In genomic region chr20:661474-662288, GRCh38 we compare ENCODE assay signal across 22 cellular contexts. TPM values are rescaled to one million over a fixed set of nuclear protein-coding genes. Genes with fewer than 3 reads are reported as not detected.
DNase-seq lines count a peak whose midpoint lies in the region; ATAC-seq, FAIRE-seq and TF ChIP-seq lines count a peak whose summit lies in the region.
"Had no signal": no experiment of that assay in that cellular context is flagged by ENCODE, and none has a peak within 500 bp of the region (broad histone marks: within the 10 kb centered on the region; RNA-seq: fewer than 3 reads in every experiment).

No MANE protein-coding gene starts in this region.

- TF ChIP-seq EP300 in HepG2 (IDR thresholded peaks at IDR 0.05; ENCODE audit: low read depth in 2 of 2, low read length in 2 of 2) (no peak), HepG2 (CRISPR knock-in tag; IDR thresholded peaks at IDR 0.05; ENCODE audit: borderline replicate concordance) (no peak), K562 (IDR thresholded peaks at IDR 0.05; ENCODE audit: low read length) (no peak)

- peak; percentile 76 for ATAC-seq in HepG2
- ATAC-seq in right lobe of liver: no peak
- no peak for ATAC-seq in K562
- ATAC-seq in HG02588 (IDR thresholded peaks at IDR 0.05; ENCODE audit: unreplicated experiment): no peak

- DNase-seq in HepG2 (ENCODE audit: low spot score) (no peak), right lobe of liver (no peak), K562 (ENCODE audit: extremely low read depth in 1 of 4, low spot score in 3 of 4) (no peak), left kidney (ENCODE audit: low read depth, low spot score) (peak; percentile 35), type B pancreatic cell (ENCODE audit: extremely low spot score, unreplicated experiment) (no peak), CD14-positive monocyte (ENCODE audit: low spot score) (no peak), NCI-H82 (lab: John Stamatoyannopoulos, UW) (no peak)
- DNase-seq: ACHN; activated CD4-positive, alpha-beta T cell treated with anti-CD3 and anti-CD28 coated beads, Interleukin-2, amount 10 ng/mL, durations not matched to agents 24 days and 14 days; activated naive CD4-positive, alpha-beta T cell treated with anti-CD3 and anti-CD28 coated beads, Interleukin-2, amount 10 ng/mL, durations not matched to agents 7 days and 5 days; cortex of kidney; glutamatergic neuron; KBM-7; NCI-H1092; NCI-H2107; NCI-H774; Peyer's patch had no signal

- H3K9me1 ChIP-seq in K562 (ENCODE audit: control insufficient read depth, insufficient read depth, low read length): no peaks in the 10 kb centered on the region

- no peak overlapping the region for H3K4me3 Mint-ChIP-seq in type B pancreatic cell
- peak overlapping the region in 1 of 2 donors; percentile 81 for H3K4me3 Mint-ChIP-seq in CD14-positive monocyte
- H3K4me3 Mint-ChIP-seq: activated CD4-positive, alpha-beta T cell treated with anti-CD3 and anti-CD28 coated beads, Interleukin-2, amount 10 ng/mL, durations not matched to agents 24 days and 14 days; activated naive CD4-positive, alpha-beta T cell treated with anti-CD3 and anti-CD28 coated beads, Interleukin-2, amount 10 ng/mL, durations not matched to agents 7 days and 5 days had no signal

- peak overlapping the region; percentile 92 for H3K27ac Mint-ChIP-seq in type B pancreatic cell
- H3K27ac Mint-ChIP-seq in CD14-positive monocyte: peak overlapping the region in 3 of 7 donors; percentile 88 to 96 (median 96)
- H3K27ac Mint-ChIP-seq: activated CD4-positive, alpha-beta T cell treated with anti-CD3 and anti-CD28 coated beads, Interleukin-2, amount 10 ng/mL, durations not matched to agents 24 days and 14 days had no signal

- H3K27me3 Mint-ChIP-seq in type B pancreatic cell (peaks cover 57% of the 10 kb centered on the region), CD14-positive monocyte (ENCODE audit: low read depth in 3 of 3) (peaks cover 36 to 47% (median 47%) of the 10 kb centered on the region in 3 donors)

- in situ Hi-C loops in HepG2 (cut with HindIII; ENCODE audit: extremely low pct_ligation_motif_present, low pct_unique_long_range_greater_than_20kb) (no loop called here), K562 (cut with MboI) (no loop called here)

- H3K9me3 ChIP-seq in HepG2 (ENCODE audit: low read length): no peaks in the 10 kb centered on the region
- no peaks in the 10 kb centered on the region for H3K9me3 ChIP-seq in right lobe of liver
- H3K9me3 ChIP-seq in K562 (replicated peaks; ENCODE audit: control insufficient read depth, insufficient read depth, low read depth, low read length): no peaks in the 10 kb centered on the region
- H3K9me3 ChIP-seq: Peyer's patch, right atrium auricular region had no signal

- WGBS in HepG2 (ENCODE audit: low lambda C conversion rate): 29% methylated on average over 30 of the region's 30 CpGs
- 34% methylated on average over 7 of the region's 30 CpGs for WGBS in right lobe of liver (ENCODE audit: insufficient coverage, low coverage, low lambda C conversion rate, missing lambda C conversion rate)
- 78% methylated on average over 6 of the region's 30 CpGs for WGBS in K562 (ENCODE audit: insufficient coverage, low coverage, missing lambda C conversion rate)

- H2AFZ ChIP-seq in HepG2 (ENCODE audit: low read length) (no peak overlapping the region), K562 (ENCODE audit: low read depth, low read length) (no peak overlapping the region)

- H3K27ac ChIP-seq in HepG2 (ENCODE audit: extremely low read length, insufficient read depth, low read length): no peak overlapping the region
- H3K27ac ChIP-seq in right lobe of liver: no peak overlapping the region
- peak overlapping the region; percentile 53; the same call in 1 of the 3 replicates for H3K27ac ChIP-seq in K562 (ENCODE audit: extremely low read depth, low read depth, low read length)
- H3K27ac ChIP-seq: Peyer's patch, right atrium auricular region had no signal

- peak; percentile 43 for TF ChIP-seq CTCF in HepG2 (CRISPR knock-in tag; IDR thresholded peaks at IDR 0.05)
- no peak for TF ChIP-seq CTCF in right lobe of liver (IDR thresholded peaks at IDR 0.05)
- TF ChIP-seq CTCF in K562 (IDR thresholded peaks at IDR 0.05 in 2 of 3, conservative IDR thresholded peaks at IDR 0.05 in 1 of 3; ENCODE audit: insufficient read depth in 2 of 3, low read depth in 1 of 3, low read length in 3 of 3): no peak
- no peak for TF ChIP-seq CTCF in type B pancreatic cell (conservative IDR thresholded peaks at IDR 0.05)
- TF ChIP-seq CTCF in CD14-positive monocyte (IDR thresholded peaks at IDR 0.05): no peak

- peaks cover 21% of the 10 kb centered on the region for H3K4me1 ChIP-seq in HepG2 (ENCODE audit: insufficient read depth, low read length)
- no peaks in the 10 kb centered on the region for H3K4me1 ChIP-seq in right lobe of liver
- peaks cover 16 to 17% of the 10 kb centered on the region in 2 experiments for H3K4me1 ChIP-seq in K562 (replicated peaks in 1 of 2; ENCODE audit: control insufficient read depth in 2 of 2, insufficient read depth in 2 of 2, low read length in 2 of 2)

- no peaks in the 10 kb centered on the region for H3K9me3 Mint-ChIP-seq in type B pancreatic cell
- peaks cover 0 to 16% (median 10%) of the 10 kb centered on the region in 7 donors for H3K9me3 Mint-ChIP-seq in CD14-positive monocyte
- H3K9me3 Mint-ChIP-seq: activated CD4-positive, alpha-beta T cell treated with anti-CD3 and anti-CD28 coated beads, Interleukin-2, amount 10 ng/mL, durations not matched to agents 24 days and 14 days; activated naive CD4-positive, alpha-beta T cell treated with anti-CD3 and anti-CD28 coated beads, Interleukin-2, amount 10 ng/mL, durations not matched to agents 7 days and 5 days had no signal

- no TSS peak for BruUV-seq in HepG2 (replicated peaks; lab: Mats Ljungman, UMichigan)
- BruUV-seq in K562 (replicated peaks; lab: Mats Ljungman, UMichigan): no TSS peak

- H3K4me2 ChIP-seq in HepG2 (ENCODE audit: low read depth, low read length): peak overlapping the region; percentile 76
- H3K4me2 ChIP-seq in K562 (ENCODE audit: insufficient read depth, low read length): no peak overlapping the region

- H3K79me2 ChIP-seq in HepG2 (ENCODE audit: insufficient read depth, low read length) (no peaks in the 10 kb centered on the region), K562 (ENCODE audit: control insufficient read depth, insufficient read depth, low read length) (no peaks in the 10 kb centered on the region)

- H3K36me3 ChIP-seq in HepG2 (replicated peaks in 1 of 2; ENCODE audit: control insufficient read depth in 1 of 2, insufficient read depth in 2 of 2, low read length in 2 of 2) (no peaks in the 10 kb centered on the region), right lobe of liver (no peaks in the 10 kb centered on the region), K562 (ENCODE audit: control insufficient read depth, insufficient read depth, low read length) (no peaks in the 10 kb centered on the region)
- H3K36me3 ChIP-seq: Peyer's patch, right atrium auricular region had no signal

- TF ChIP-seq RAD21 in HepG2 (CRISPR knock-in tag; IDR thresholded peaks at IDR 0.05): no peak
- TF ChIP-seq RAD21 in K562 (CRISPR knock-in tag; conservative IDR thresholded peaks at IDR 0.05 in 1 of 2, IDR thresholded peaks at IDR 0.05 in 1 of 2): no peak

- H3K4me1 Mint-ChIP-seq in type B pancreatic cell (ENCODE audit: unreplicated experiment) (peaks cover 17% of the 10 kb centered on the region), CD14-positive monocyte (peaks cover 58% of the 10 kb centered on the region)

- H3K36me3 Mint-ChIP-seq in type B pancreatic cell (no peaks in the 10 kb centered on the region), CD14-positive monocyte (peaks cover 8 to 11% of the 10 kb centered on the region in 2 donors)
- H3K36me3 Mint-ChIP-seq: activated naive CD4-positive, alpha-beta T cell treated with anti-CD3 and anti-CD28 coated beads, Interleukin-2, amount 10 ng/mL, durations not matched to agents 7 days and 5 days had no signal

- no peak for FAIRE-seq in HepG2 (lab: Jason Lieb, UNC)
- no peak for FAIRE-seq in K562 (lab: Jason Lieb, UNC)
- FAIRE-seq: urothelium cell line had no signal

- CTCF ChIA-PET in HepG2 (lab: Yijun Ruan, JAX; ENCODE audit: low intra/inter-chr PET ratio, low total read pairs) (interaction anchor here (1.1 kb wide), 1 partner anchor 9 kb away, joined by 3 read pairs; no protein-coding TSS in a partner anchor), K562 (lab: Yijun Ruan, JAX; ENCODE audit: low intra/inter-chr PET ratio) (no interaction called here)

- peak overlapping the region in 2 of 3 experiments; percentile 28 to 60; a peak in 3 of 6 replicates for H3K4me3 ChIP-seq in HepG2 (replicated peaks in 1 of 3; ENCODE audit: insufficient read depth in 1 of 3, low read depth in 2 of 3, low read length in 3 of 3)
- no peak overlapping the region for H3K4me3 ChIP-seq in right lobe of liver
- H3K4me3 ChIP-seq in K562: no peak overlapping the region
- H3K4me3 ChIP-seq: Peyer's patch, right atrium auricular region had no signal

- H4K20me1 ChIP-seq in HepG2 (ENCODE audit: insufficient read depth, low read length): no peaks in the 10 kb centered on the region
- no peaks in the 10 kb centered on the region for H4K20me1 ChIP-seq in K562 (replicated peaks; ENCODE audit: control insufficient read depth, insufficient read depth, low read length)

- H3K27me3 ChIP-seq in HepG2 (ENCODE audit: control insufficient read depth in 1 of 2, insufficient read depth in 2 of 2, low read length in 2 of 2) (peaks cover 13 to 89% of the 10 kb centered on the region in 2 experiments; a peak in 4 of 5 replicates), right lobe of liver (peaks cover 0 to 19% of the 10 kb centered on the region in 2 donors), K562 (ENCODE audit: control insufficient read depth in 2 of 2, insufficient read depth in 2 of 2, low read length in 2 of 2) (no peaks in the 10 kb centered on the region)

- intact Hi-C loops in HepG2 (cut with micrococcal nuclease; ENCODE audit: unreplicated experiment): no loop called here
- intact Hi-C loops in right lobe of liver (cut with DNase I): loop anchor here (10.0 kb wide), 1 partner anchor 97 kb away; no protein-coding TSS in a partner anchor
- intact Hi-C loops in K562 (cut with micrococcal nuclease): no loop called here
- intact Hi-C loops in CD14-positive monocyte (cut with micrococcal nuclease): no loop called here

- POLR2A ChIA-PET in HepG2 (lab: Yijun Ruan, JAX) (no interaction called here), K562 (lab: Yijun Ruan, JAX) (no interaction called here)

- TF ChIP-seq POLR2A in HepG2 (IDR thresholded peaks at IDR 0.05; ENCODE audit: insufficient read depth in 1 of 2, low read depth in 2 of 2, low read length in 2 of 2) (no peak), right lobe of liver (IDR thresholded peaks at IDR 0.05) (no peak), K562 (conservative IDR thresholded peaks at IDR 0.05) (no peak)

- no peak overlapping the region for H3K9ac ChIP-seq in HepG2 (ENCODE audit: insufficient read depth, low read depth, low read length)
- peak overlapping the region; percentile 34 to 55; a peak in 1 of 4 replicates for H3K9ac ChIP-seq in K562 (ENCODE audit: insufficient read depth in 1 of 2, low read depth in 2 of 2, low read length in 2 of 2)

RNA-seq across cellular contexts. Expression of gene SRXN1, which starts 8.7 kb away (rescaled TPM):
- 87.7 and 98.2 TPM in 2 replicates for total RNA-seq in HepG2 (2016; rRNA removed; fragmentation: Illumina TruSeq; extraction: Trizol)
- total RNA-seq in HepG2 (2016; cell fraction: cytosol; rRNA removed; fragmentation: Illumina TruSeq; extraction: Trizol; ENCODE audit: low read depth): 26.2 and 26.7 TPM in 2 replicates
- total RNA-seq in HepG2 (2016; cell fraction: insoluble cytoplasmic fraction; rRNA removed; fragmentation: Illumina TruSeq; extraction: Trizol): 85.6 and 95.5 TPM in 2 replicates
- total RNA-seq in HepG2 (2016; cell fraction: membrane; rRNA removed; fragmentation: Illumina TruSeq; extraction: Trizol): 86.8 and 92.3 TPM in 2 replicates
- total RNA-seq in HepG2 (2016; cell fraction: nucleus; rRNA removed; fragmentation: Illumina TruSeq; extraction: Trizol): 37.3 and 40.4 TPM in 2 replicates
- 29.9 and 41.3 TPM in 2 replicates for polyA plus RNA-seq in HepG2 (2011; rRNA removed)
- 26.1 and 37.8 TPM in 2 replicates for polyA plus RNA-seq in HepG2 (2011; cell fraction: cytosol; rRNA removed)
- 10.4 and 16.8 TPM in 2 replicates for polyA plus RNA-seq in HepG2 (2011; cell fraction: nucleus; rRNA removed)
- 39.7 and 59.3 TPM in 2 replicates for polyA plus RNA-seq in HepG2 (2012)
- polyA plus RNA-seq in HepG2 (2016; cell fraction: cytosol; fragmentation: Illumina TruSeq; extraction: Trizol; ENCODE audit: low read depth): 18.8 and 21.5 TPM in 2 replicates
- polyA plus RNA-seq in HepG2 (2016; cell fraction: insoluble cytoplasmic fraction; fragmentation: Illumina TruSeq; extraction: Trizol; ENCODE audit: low read depth): 78.8 and 84.6 TPM in 2 replicates
- polyA plus RNA-seq in HepG2 (2016; cell fraction: membrane; fragmentation: Illumina TruSeq; extraction: Trizol; ENCODE audit: low read depth): 49.8 and 51.3 TPM in 2 replicates
- 53.3 and 55.5 TPM in 2 replicates for polyA plus RNA-seq in HepG2 (2016; cell fraction: nucleus; fragmentation: Illumina TruSeq; extraction: Trizol; ENCODE audit: insufficient read depth, low read depth)
- 29.6 and 43.5 TPM in 2 replicates for polyA minus RNA-seq in HepG2 (2011; rRNA and poly(A)+ RNA removed; ENCODE audit: low replicate concordance)
- 17.1 and 26.2 TPM in 2 replicates for polyA minus RNA-seq in HepG2 (2011; cell fraction: cytosol; rRNA and poly(A)+ RNA removed)
- polyA minus RNA-seq in HepG2 (2011; cell fraction: nucleus; rRNA and poly(A)+ RNA removed): 8.4 and 15.7 TPM in 2 replicates
- 100 to 1,000 TPM in 2 of 6 experiments, 10 to 100 TPM in 4; 14.4 to 166 (median 46.0) TPM for total RNA-seq in right lobe of liver
- total RNA-seq in K562 (2011; cell fraction: chromatin; rRNA removed; ENCODE audit: low replicate concordance): 10.6 and 14.9 TPM in 2 replicates
- total RNA-seq in K562 (2011; cell fraction: nucleolus; rRNA removed): 10.3 TPM in 2 replicates
- 13.3 and 13.4 TPM in 2 replicates for total RNA-seq in K562 (2011; cell fraction: nucleoplasm; rRNA removed)
- total RNA-seq in K562 (2014; rRNA removed): 21.6 and 26.7 TPM in 2 replicates
- 29.1 TPM in 2 replicates for total RNA-seq in K562 (2014; rRNA removed; fragmentation: Illumina TruSeq; extraction: Trizol)
- 20.2 and 20.6 TPM in 2 replicates for total RNA-seq in K562 (2015; rRNA removed; fragmentation: Illumina TruSeq; extraction: Trizol)
- 23.2 and 27.9 TPM in 2 replicates for total RNA-seq in K562 (2021)
- polyA plus RNA-seq in K562 (2011; rRNA removed): 35.4 and 36.4 TPM in 2 replicates
- 23.6 and 26.3 TPM in 2 replicates for polyA plus RNA-seq in K562 (2011; cell fraction: cytosol; rRNA removed)
- 10.0 and 12.8 TPM in 2 replicates for polyA plus RNA-seq in K562 (2011; cell fraction: nucleus; rRNA removed)
- polyA plus RNA-seq in K562 (2012): 17.8 and 21.0 TPM in 2 replicates
- 33.9 and 34.1 TPM in 2 replicates for polyA plus RNA-seq in K562 (2014; fragmentation: Illumina TruSeq; extraction: Trizol)
- polyA plus RNA-seq in K562 (2014; fragmentation: Nextera tagmentation; extraction: Ambion mirVana): 1 to 10 TPM; 6.8 to 8.4 TPM
- polyA plus RNA-seq in K562 (2014; rRNA removed): 19.4 and 24.4 TPM in 2 replicates
- polyA minus RNA-seq in K562 (2011; rRNA and poly(A)+ RNA removed): 29.0 and 30.3 TPM in 2 replicates
- polyA minus RNA-seq in K562 (2011; cell fraction: cytosol; rRNA and poly(A)+ RNA removed): 17.8 and 18.5 TPM in 2 replicates
- polyA minus RNA-seq in K562 (2011; cell fraction: nucleus; rRNA and poly(A)+ RNA removed): 4.0 and 6.7 TPM in 2 replicates
- total RNA-seq in type B pancreatic cell (ENCODE audit: low replicate concordance): 16.3 and 25.4 TPM in 2 replicates
- 10 to 100 TPM; 56.6 to 62.4 TPM for polyA plus RNA-seq in CD14-positive monocyte

RNA-seq across cellular contexts. Expression of gene SCRT2, which starts 13.9 kb away (rescaled TPM):
- total RNA-seq in HepG2 (2016; rRNA removed; fragmentation: Illumina TruSeq; extraction: Trizol): not detected in 2 replicates
- not detected in 2 replicates for total RNA-seq in HepG2 (2016; cell fraction: cytosol; rRNA removed; fragmentation: Illumina TruSeq; extraction: Trizol; ENCODE audit: low read depth)
- not detected in 2 replicates for total RNA-seq in HepG2 (2016; cell fraction: insoluble cytoplasmic fraction; rRNA removed; fragmentation: Illumina TruSeq; extraction: Trizol)
- not detected in 2 replicates for total RNA-seq in HepG2 (2016; cell fraction: membrane; rRNA removed; fragmentation: Illumina TruSeq; extraction: Trizol)
- total RNA-seq in HepG2 (2016; cell fraction: nucleus; rRNA removed; fragmentation: Illumina TruSeq; extraction: Trizol): not detected in 2 replicates
- polyA plus RNA-seq in HepG2 (2011; rRNA removed): not detected in 2 replicates
- polyA plus RNA-seq in HepG2 (2011; cell fraction: cytosol; rRNA removed): not detected in 2 replicates
- not detected in 2 replicates for polyA plus RNA-seq in HepG2 (2011; cell fraction: nucleus; rRNA removed)
- not detected in 2 replicates for polyA plus RNA-seq in HepG2 (2012)
- not detected in 2 replicates for polyA plus RNA-seq in HepG2 (2016; cell fraction: cytosol; fragmentation: Illumina TruSeq; extraction: Trizol; ENCODE audit: low read depth)
- not detected in 2 replicates for polyA plus RNA-seq in HepG2 (2016; cell fraction: insoluble cytoplasmic fraction; fragmentation: Illumina TruSeq; extraction: Trizol; ENCODE audit: low read depth)
- polyA plus RNA-seq in HepG2 (2016; cell fraction: membrane; fragmentation: Illumina TruSeq; extraction: Trizol; ENCODE audit: low read depth): not detected in 2 replicates
- polyA plus RNA-seq in HepG2 (2016; cell fraction: nucleus; fragmentation: Illumina TruSeq; extraction: Trizol; ENCODE audit: insufficient read depth, low read depth): not detected in 2 replicates
- not detected in 2 replicates for polyA minus RNA-seq in HepG2 (2011; rRNA and poly(A)+ RNA removed; ENCODE audit: low replicate concordance)
- polyA minus RNA-seq in HepG2 (2011; cell fraction: cytosol; rRNA and poly(A)+ RNA removed): not detected in 2 replicates
- polyA minus RNA-seq in HepG2 (2011; cell fraction: nucleus; rRNA and poly(A)+ RNA removed): not detected in 2 replicates
- total RNA-seq in right lobe of liver: not detected
- total RNA-seq in K562 (2011; cell fraction: chromatin; rRNA removed; ENCODE audit: low replicate concordance): 0.18 and 0.37 TPM in 2 replicates
- 0.26 and 0.50 TPM in 2 replicates for total RNA-seq in K562 (2011; cell fraction: nucleolus; rRNA removed)
- 0.29 and 0.99 TPM in 2 replicates for total RNA-seq in K562 (2011; cell fraction: nucleoplasm; rRNA removed)
- 0.04 and 0.05 TPM in 2 replicates for total RNA-seq in K562 (2014; rRNA removed)
- 0.04 TPM in 1 of 2 replicates, not detected in the other for total RNA-seq in K562 (2014; rRNA removed; fragmentation: Illumina TruSeq; extraction: Trizol)
- 0.07 and 0.19 TPM in 2 replicates for total RNA-seq in K562 (2015; rRNA removed; fragmentation: Illumina TruSeq; extraction: Trizol)
- total RNA-seq in K562 (2021): 0.47 and 0.75 TPM in 2 replicates
- polyA plus RNA-seq in K562 (2011; rRNA removed): 0.12 and 0.13 TPM in 2 replicates
- polyA plus RNA-seq in K562 (2011; cell fraction: cytosol; rRNA removed): 0.10 and 0.63 TPM in 2 replicates
- polyA plus RNA-seq in K562 (2011; cell fraction: nucleus; rRNA removed): 0.91 and 4.1 TPM in 2 replicates
- 0.19 and 0.48 TPM in 2 replicates for polyA plus RNA-seq in K562 (2012)
- 0.30 and 0.36 TPM in 2 replicates for polyA plus RNA-seq in K562 (2014; fragmentation: Illumina TruSeq; extraction: Trizol)
- not detected for polyA plus RNA-seq in K562 (2014; fragmentation: Nextera tagmentation; extraction: Ambion mirVana)
- 0.19 and 0.34 TPM in 2 replicates for polyA plus RNA-seq in K562 (2014; rRNA removed)
- polyA minus RNA-seq in K562 (2011; rRNA and poly(A)+ RNA removed): 0.12 and 0.25 TPM in 2 replicates
- 0.64 and 1.2 TPM in 2 replicates for polyA minus RNA-seq in K562 (2011; cell fraction: cytosol; rRNA and poly(A)+ RNA removed)
- 0.44 and 2.2 TPM in 2 replicates for polyA minus RNA-seq in K562 (2011; cell fraction: nucleus; rRNA and poly(A)+ RNA removed)
- 0.36 TPM in 1 of 2 replicates, not detected in the other for total RNA-seq in type B pancreatic cell (ENCODE audit: low replicate concordance)
- polyA plus RNA-seq in CD14-positive monocyte: not detected
- total RNA-seq: activated CD4-positive, alpha-beta T cell treated with anti-CD3 and anti-CD28 coated beads, Interleukin-2, amount 10 ng/mL, durations not matched to agents 24 days and 14 days; mesenteric fat pad; Peyer's patch; right atrium auricular region had no signal
- polyA plus RNA-seq: esophagus had no signal

RNA-seq across cellular contexts. Expression of gene TCF15, which starts 51.6 kb away (rescaled TPM):
- total RNA-seq in HepG2 (2016; rRNA removed; fragmentation: Illumina TruSeq; extraction: Trizol): not detected in 2 replicates
- not detected in 2 replicates for total RNA-seq in HepG2 (2016; cell fraction: cytosol; rRNA removed; fragmentation: Illumina TruSeq; extraction: Trizol; ENCODE audit: low read depth)
- not detected in 2 replicates for total RNA-seq in HepG2 (2016; cell fraction: insoluble cytoplasmic fraction; rRNA removed; fragmentation: Illumina TruSeq; extraction: Trizol)
- total RNA-seq in HepG2 (2016; cell fraction: membrane; rRNA removed; fragmentation: Illumina TruSeq; extraction: Trizol): not detected in 2 replicates
- not detected in 2 replicates for total RNA-seq in HepG2 (2016; cell fraction: nucleus; rRNA removed; fragmentation: Illumina TruSeq; extraction: Trizol)
- not detected in 2 replicates for polyA plus RNA-seq in HepG2 (2011; rRNA removed)
- polyA plus RNA-seq in HepG2 (2011; cell fraction: cytosol; rRNA removed): not detected in 2 replicates
- not detected in 2 replicates for polyA plus RNA-seq in HepG2 (2011; cell fraction: nucleus; rRNA removed)
- polyA plus RNA-seq in HepG2 (2012): not detected in 2 replicates
- not detected in 2 replicates for polyA plus RNA-seq in HepG2 (2016; cell fraction: cytosol; fragmentation: Illumina TruSeq; extraction: Trizol; ENCODE audit: low read depth)
- polyA plus RNA-seq in HepG2 (2016; cell fraction: insoluble cytoplasmic fraction; fragmentation: Illumina TruSeq; extraction: Trizol; ENCODE audit: low read depth): not detected in 2 replicates
- polyA plus RNA-seq in HepG2 (2016; cell fraction: membrane; fragmentation: Illumina TruSeq; extraction: Trizol; ENCODE audit: low read depth): not detected in 2 replicates
- polyA plus RNA-seq in HepG2 (2016; cell fraction: nucleus; fragmentation: Illumina TruSeq; extraction: Trizol; ENCODE audit: insufficient read depth, low read depth): not detected in 2 replicates
- not detected in 2 replicates for polyA minus RNA-seq in HepG2 (2011; rRNA and poly(A)+ RNA removed; ENCODE audit: low replicate concordance)
- not detected in 2 replicates for polyA minus RNA-seq in HepG2 (2011; cell fraction: cytosol; rRNA and poly(A)+ RNA removed)
- not detected in 2 replicates for polyA minus RNA-seq in HepG2 (2011; cell fraction: nucleus; rRNA and poly(A)+ RNA removed)
- under 1 TPM in 1 of 6 experiments, not detected in 5; 0.33 TPM for total RNA-seq in right lobe of liver
- 0.79 and 1.6 TPM in 2 replicates for total RNA-seq in K562 (2011; cell fraction: chromatin; rRNA removed; ENCODE audit: low replicate concordance)
- 1.6 and 2.0 TPM in 2 replicates for total RNA-seq in K562 (2011; cell fraction: nucleolus; rRNA removed)
- total RNA-seq in K562 (2011; cell fraction: nucleoplasm; rRNA removed): 1.6 and 1.8 TPM in 2 replicates
- 2.3 and 4.4 TPM in 2 replicates for total RNA-seq in K562 (2014; rRNA removed)
- total RNA-seq in K562 (2014; rRNA removed; fragmentation: Illumina TruSeq; extraction: Trizol): 0.96 and 1.2 TPM in 2 replicates
- 1.2 and 2.0 TPM in 2 replicates for total RNA-seq in K562 (2015; rRNA removed; fragmentation: Illumina TruSeq; extraction: Trizol)
- total RNA-seq in K562 (2021): 3.8 and 5.0 TPM in 2 replicates
- 0.93 and 1.7 TPM in 2 replicates for polyA plus RNA-seq in K562 (2011; rRNA removed)
- 1.8 and 4.0 TPM in 2 replicates for polyA plus RNA-seq in K562 (2011; cell fraction: cytosol; rRNA removed)
- 2.4 and 2.7 TPM in 2 replicates for polyA plus RNA-seq in K562 (2011; cell fraction: nucleus; rRNA removed)
- polyA plus RNA-seq in K562 (2012): 2.4 and 2.8 TPM in 2 replicates
- polyA plus RNA-seq in K562 (2014; fragmentation: Illumina TruSeq; extraction: Trizol): 0.62 and 0.98 TPM in 2 replicates
- polyA plus RNA-seq in K562 (2014; fragmentation: Nextera tagmentation; extraction: Ambion mirVana): under 1 TPM; 0.04 to 0.13 TPM
- polyA plus RNA-seq in K562 (2014; rRNA removed): 4.2 and 4.5 TPM in 2 replicates
- 0.28 and 0.33 TPM in 2 replicates for polyA minus RNA-seq in K562 (2011; rRNA and poly(A)+ RNA removed)
- 0.57 and 2.8 TPM in 2 replicates for polyA minus RNA-seq in K562 (2011; cell fraction: cytosol; rRNA and poly(A)+ RNA removed)
- 1.1 and 1.2 TPM in 2 replicates for polyA minus RNA-seq in K562 (2011; cell fraction: nucleus; rRNA and poly(A)+ RNA removed)
- total RNA-seq in type B pancreatic cell (ENCODE audit: low replicate concordance): 0.94 TPM in 1 of 2 replicates, not detected in the other
- polyA plus RNA-seq in CD14-positive monocyte: not detected
- total RNA-seq: Peyer's patch had no signal

Comparison
In these comparisons a context has a peak if more than half of its experiments do, and no peak if none do; other contexts are left out.
1. H3K4me3 ChIP-seq: peak in HepG2 (2 of 3); none in right lobe of liver (0 of 3) and K562 (single experiment).
2. intact Hi-C loops: an anchor here in right lobe of liver (10.0 kb wide); none called in HepG2, K562 and CD14-positive monocyte.
3. Of the 241 proteins assayed by ChIP-seq in both HepG2 and K562: peak only in HepG2: ATF3, CTCF, DNMT1, ETV5, ETV6, GABPB1 and 20 more; only in K562: none; in both: none; in neither: 214; mixed calls (peak in some experiments, not most) for 1.